ENCODE assay signal across 8 cellular contexts in the genomic region with DNA sequence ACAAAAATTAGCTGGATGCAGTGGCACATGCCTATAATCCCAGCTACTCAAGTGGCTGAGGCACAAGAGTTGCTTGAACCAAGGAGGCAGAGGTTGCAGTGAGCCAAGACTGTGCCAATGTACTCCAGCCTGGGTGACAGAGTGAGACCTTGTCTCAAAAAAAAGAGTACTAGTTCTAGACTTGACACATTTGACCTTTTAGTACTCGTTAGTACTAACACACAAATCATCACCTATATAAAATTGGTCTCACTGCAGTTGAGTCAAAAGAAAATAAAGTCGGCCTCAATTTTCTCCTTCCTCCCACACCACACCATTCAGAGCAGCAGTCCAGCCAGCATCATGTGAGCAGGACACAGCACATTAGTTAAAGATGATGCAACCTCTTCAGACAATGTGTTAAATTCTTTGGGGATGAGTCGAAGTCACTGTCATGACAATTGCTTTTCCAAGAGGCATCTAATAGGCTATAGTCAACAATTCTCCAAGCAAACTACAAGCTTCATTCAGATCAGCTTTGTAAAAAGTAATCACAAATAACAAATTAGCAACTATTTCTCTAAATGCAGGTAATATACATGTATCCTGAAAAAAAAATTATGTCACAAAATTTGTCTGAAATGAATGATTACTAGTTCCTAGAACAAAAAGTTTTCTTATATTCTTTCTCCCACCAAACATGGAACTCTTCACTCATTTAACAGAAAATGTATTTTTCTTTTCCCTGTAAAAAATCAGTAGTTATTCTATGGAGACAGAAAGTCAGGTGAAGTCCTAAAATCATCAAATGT. TPM values are rescaled to one million over a fixed set of nuclear protein-coding genes. Genes with fewer than 3 reads are reported as not detected.
DNase-seq lines count a peak whose midpoint lies in the region; ATAC-seq and TF ChIP-seq lines count a peak whose summit lies in the region.

No MANE protein-coding gene starts in this region.

- H2AFZ ChIP-seq in mesenchymal stem cell (ENCODE audit: low read depth, low read length): no peak overlapping the region

- peaks cover 13% of the 10 kb centered on the region for H3K79me1 ChIP-seq in mesenchymal stem cell (replicated peaks; ENCODE audit: low read length, poor library complexity, severe bottlenecking)

- H3K9me3 ChIP-seq in mesenchymal stem cell (ENCODE audit: control insufficient read depth, low read length): no peaks in the 10 kb centered on the region

- WGBS in mesenchymal stem cell: 0% methylated on average over 3 of the region's 3 CpGs

- H4K8ac ChIP-seq in mesenchymal stem cell (ENCODE audit: low read length): peak overlapping the region; percentile 80

- DNase-seq in EH (ENCODE audit: low read depth) (peak; percentile 96), NCI-H2029 treated with DMSO at 0.1 percent for 48 hours (lab: John Stamatoyannopoulos, UW) (peak; percentile 29), dorsolateral prefrontal cortex (no peak), mesenchymal stem cell (peak; percentile 96), activated gamma-delta T cell (lab: John Stamatoyannopoulos, UW) (no peak), DMS79 (lab: John Stamatoyannopoulos, UW) (no peak)
- DNase-seq in stimulated activated CD4-positive, alpha-beta T cell treated with anti-CD3 and anti-CD28 coated beads, Interleukin-4, amount 100 ng/mL, for 1 hour: no peak

- H2AK5ac ChIP-seq in mesenchymal stem cell (ENCODE audit: low read length, severe bottlenecking): peak overlapping the region; percentile 35

- H3K23ac ChIP-seq in mesenchymal stem cell (ENCODE audit: low read length in 2 of 2): no peak overlapping the region

- no peak for TF ChIP-seq CTCF in dorsolateral prefrontal cortex (IDR thresholded peaks at IDR 0.05 in 54 of 56, conservative IDR thresholded peaks at IDR 0.05 in 2 of 56; ENCODE audit: low read depth in 1 of 56, partially characterized antibody in 56 of 56)

- H3K36me3 ChIP-seq in mesenchymal stem cell (ENCODE audit: control insufficient read depth in 1 of 2, insufficient read depth in 2 of 2, low read depth in 1 of 2, low read length in 2 of 2): peaks cover 8 to 17% of the 10 kb centered on the region in 2 experiments

- H3K9ac ChIP-seq in mesenchymal stem cell (ENCODE audit: low read length): peak overlapping the region; percentile 82

- H2BK12ac ChIP-seq in mesenchymal stem cell (ENCODE audit: low read length in 2 of 2): peak overlapping the region; percentile 84 to 93

- H3K27ac ChIP-seq in dorsolateral prefrontal cortex (peak overlapping the region in 45 of 59 donors; percentile 1 to 79 (median 47)), mesenchymal stem cell (ENCODE audit: low read length, poor library complexity, severe bottlenecking) (peak overlapping the region; percentile 92)

- H3K4me2 ChIP-seq in mesenchymal stem cell (ENCODE audit: low read length, poor library complexity, severe bottlenecking): no peak overlapping the region

- peak overlapping the region; percentile 71 for H2BK120ac ChIP-seq in mesenchymal stem cell (ENCODE audit: low read depth, low read length)

- peak overlapping the region; percentile 57 for H4K91ac ChIP-seq in mesenchymal stem cell (ENCODE audit: low read length)

- no peak overlapping the region for H2BK5ac ChIP-seq in mesenchymal stem cell (ENCODE audit: low read depth, low read length, poor library complexity, severe bottlenecking)

- intact Hi-C loops in dorsolateral prefrontal cortex (cut with DNase I): no loop called here

- H3K4me1 ChIP-seq in mesenchymal stem cell (ENCODE audit: control insufficient read depth, insufficient read depth, low read depth, low read length): peaks cover 14% of the 10 kb centered on the region

- no peak for ATAC-seq in GM21529 (IDR thresholded peaks at IDR 0.05; ENCODE audit: unreplicated experiment)

- H3K4me3 ChIP-seq in dorsolateral prefrontal cortex (no peak overlapping the region), mesenchymal stem cell (ENCODE audit: insufficient read depth in 1 of 2, low read depth in 1 of 2, low read length in 2 of 2) (no peak overlapping the region)

- peak overlapping the region; percentile 83 to 84 for H3K18ac ChIP-seq in mesenchymal stem cell (ENCODE audit: low read depth in 1 of 2, low read length in 2 of 2)

- H3K27me3 ChIP-seq in dorsolateral prefrontal cortex (no peaks in the 10 kb centered on the region), mesenchymal stem cell (ENCODE audit: control insufficient read depth in 1 of 2, insufficient read depth in 1 of 2, low read length in 2 of 2) (no peaks in the 10 kb centered on the region)

- no peak overlapping the region for H3K14ac ChIP-seq in mesenchymal stem cell (ENCODE audit: low read length in 2 of 2)

- H3K4ac ChIP-seq in mesenchymal stem cell (ENCODE audit: low read depth in 1 of 2, low read length in 2 of 2): peak overlapping the region; percentile 64 to 71

- no peak overlapping the region for H2BK15ac ChIP-seq in mesenchymal stem cell (ENCODE audit: low read depth, poor library complexity, severe bottlenecking)

RNA-seq across cellular contexts. Expression of gene CLIP1, which starts 55.6 kb away (rescaled TPM):
- total RNA-seq in dorsolateral prefrontal cortex: 100 to 1,000 TPM in 119 of 120 experiments, 10 to 100 TPM in 1; 83.6 to 189 (median 139) TPM
- polyA plus RNA-seq in mesenchymal stem cell (2013, experiment 1 of 2): 49.0 TPM
- polyA plus RNA-seq in mesenchymal stem cell (2013, experiment 2 of 2): 49.6 TPM

Comparison
In these comparisons a context has a peak if more than half of its experiments do, and no peak if none do; other contexts are left out.
1. DNase-seq: peak in EH (single experiment), NCI-H2029 treated with DMSO at 0.1 percent for 48 hours (single experiment) and mesenchymal stem cell (single experiment); none in dorsolateral prefrontal cortex (0 of 10), activated gamma-delta T cell (single experiment), DMS79 (single experiment) and stimulated activated CD4-positive, alpha-beta T cell treated with anti-CD3 and anti-CD28 coated beads, Interleukin-4, amount 100 ng/mL, for 1 hour (single experiment).